ENCODE assay signal across 8 cellular contexts in the genomic region with DNA sequence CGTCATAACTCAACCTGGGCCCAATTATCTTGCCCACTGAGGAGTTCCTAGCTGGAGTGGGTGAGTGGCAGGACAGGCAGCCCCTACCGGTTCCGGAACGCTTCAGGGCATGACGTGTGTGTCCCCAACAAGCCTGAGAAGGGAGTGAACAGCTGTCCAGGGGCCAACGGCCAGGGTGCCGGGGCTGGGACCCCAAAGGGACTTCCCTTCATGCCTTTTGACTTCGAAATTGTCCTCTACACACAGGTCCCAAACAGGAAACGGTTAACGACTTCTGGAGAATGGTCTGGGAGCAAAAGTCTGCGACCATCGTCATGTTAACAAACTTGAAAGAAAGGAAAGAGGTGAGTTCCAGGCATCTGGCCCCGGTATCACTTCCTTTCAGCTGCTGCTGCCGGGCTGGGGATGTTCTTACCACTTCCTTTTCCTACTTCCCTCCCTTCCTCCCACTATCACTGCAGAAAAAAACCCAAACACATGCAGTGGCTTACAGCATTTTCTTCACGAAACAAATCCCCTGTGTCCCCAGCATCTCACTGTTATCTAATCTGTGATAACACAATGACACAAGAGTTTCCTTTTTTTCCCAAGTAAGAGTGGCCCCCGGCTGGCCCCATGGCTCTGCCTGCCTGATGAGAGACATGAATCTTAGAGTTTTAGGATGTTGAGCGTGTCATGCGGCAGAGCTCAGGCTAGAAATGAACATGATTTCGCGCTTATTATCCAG.
DNase-seq lines count a peak whose midpoint lies in the region; ATAC-seq, FAIRE-seq and TF ChIP-seq lines count a peak whose summit lies in the region.

No MANE protein-coding gene starts in this region.

- peak overlapping the region; percentile 39 for H3K27ac ChIP-seq in CD8-positive, alpha-beta T cell (ENCODE audit: low read depth, low read length)
- H3K27ac ChIP-seq in kidney (ENCODE audit: low read depth in 2 of 2, low read length in 2 of 2): no peak overlapping the region
- no peak overlapping the region for H3K27ac ChIP-seq in prostate gland

- no peak overlapping the region for H2AFZ ChIP-seq in Loucy (ENCODE audit: low read length)

- H3K36me3 Mint-ChIP-seq in CD8-positive, alpha-beta T cell: peaks cover 61% of the 10 kb centered on the region

- H4K20me1 ChIP-seq in Loucy (ENCODE audit: insufficient read depth, low read length, poor library complexity, severe bottlenecking): no peaks in the 10 kb centered on the region

- no peaks in the 10 kb centered on the region for H3K27me3 ChIP-seq in CD8-positive, alpha-beta T cell (ENCODE audit: insufficient read depth, low read length)
- H3K27me3 ChIP-seq in Loucy (ENCODE audit: insufficient read depth, low read length, poor library complexity, severe bottlenecking) (no peaks in the 10 kb centered on the region), prostate gland (replicated peaks; ENCODE audit: insufficient read depth) (no peaks in the 10 kb centered on the region)

- 69% methylated on average over 20 of the region's 20 CpGs for WGBS in prostate gland

- TF ChIP-seq POLR2A in prostate gland (IDR thresholded peaks at IDR 0.05): no peak

- peak; percentile 42 for ATAC-seq in CD8-positive, alpha-beta T cell
- ATAC-seq in GM21619 (IDR thresholded peaks at IDR 0.05; ENCODE audit: unreplicated experiment): peak; percentile 46

- H3K4me3 Mint-ChIP-seq in CD8-positive, alpha-beta T cell: peak overlapping the region; percentile 74

- H3K4me3 ChIP-seq in CD8-positive, alpha-beta T cell (ENCODE audit: low read depth, low read length): peak overlapping the region; percentile 49
- H3K4me3 ChIP-seq in Loucy (ENCODE audit: low read length, poor library complexity, severe bottlenecking) (peak overlapping the region; percentile 69), kidney (ENCODE audit: low read length in 2 of 2) (peak overlapping the region in 1 of 2 donors; percentile 27), prostate gland (no peak overlapping the region)

- CTCF ChIA-PET in CD8-positive, alpha-beta T cell (lab: Charles Lee): interaction anchor here (0.7 to 17.3 kb wide), 12 partner anchors 9 to 157 kb away, joined by 3 to 396 read pairs (median 6); partner anchors contain the start of gene PTPRE

- H3K9me3 Mint-ChIP-seq in CD8-positive, alpha-beta T cell: no peaks in the 10 kb centered on the region

- intact Hi-C loops in CD8-positive, alpha-beta T cell (cut with DNase I, micrococcal nuclease): loop anchor here in 1 of 2 experiments (5.0 kb wide), 1 partner anchor 64 kb away; the partner anchor contains the start of gene MKI67
- intact Hi-C loops in kidney (cut with DNase I): no loop called here
- intact Hi-C loops in prostate gland (cut with DNase I): no loop called here

- peak in 6 of 7 experiments; percentile 37 to 73 (median 55) for DNase-seq in CD8-positive, alpha-beta T cell
- DNase-seq in activated effector memory CD4-positive, alpha-beta T cell treated with Interleukin-2 at 50 U/mL for 16 hours: peak; percentile 50
- DNase-seq in kidney: peak; percentile 71
- peak; percentile 14 to 75 (median 46) for DNase-seq in stimulated activated naive CD4-positive, alpha-beta T cell (lab: John Stamatoyannopoulos, UW)
- no peak for DNase-seq in NCI-H1417 (lab: John Stamatoyannopoulos, UW)
- DNase-seq in prostate gland (ENCODE audit: low spot score): no peak

- H3F3A ChIP-seq in Loucy (ENCODE audit: low read depth): peaks cover 7% of the 10 kb centered on the region

- POLR2A ChIA-PET in CD8-positive, alpha-beta T cell (lab: Charles Lee): interaction anchor here (1.5 to 4.2 kb wide), 3 partner anchors 12 to 18 kb away, joined by 6 to 57 read pairs (median 10); no protein-coding TSS in a partner anchor

- peaks cover 24% of the 10 kb centered on the region for H3K36me3 ChIP-seq in CD8-positive, alpha-beta T cell (ENCODE audit: insufficient read depth, low read length)
- H3K36me3 ChIP-seq in Loucy (ENCODE audit: insufficient read depth, low read length) (peaks cover 40% of the 10 kb centered on the region; the same call in 1 of the 2 replicates), kidney (ENCODE audit: control insufficient read depth in 1 of 2, insufficient read depth in 2 of 2, low read length in 2 of 2) (peaks cover 6 to 10% of the 10 kb centered on the region in 2 donors), prostate gland (no peaks in the 10 kb centered on the region)

- no peaks in the 10 kb centered on the region for H3K79me2 ChIP-seq in Loucy (ENCODE audit: insufficient read depth, low read length)

- peaks cover 87% of the 10 kb centered on the region for H3K4me1 Mint-ChIP-seq in CD8-positive, alpha-beta T cell (ENCODE audit: low read depth)

- H3K4me2 ChIP-seq in Loucy (ENCODE audit: low read depth, low read length, poor library complexity, severe bottlenecking): peak overlapping the region; percentile 79

- TF ChIP-seq CTCF in CD8-positive, alpha-beta T cell (IDR thresholded peaks at IDR 0.05): no peak
- TF ChIP-seq CTCF in Loucy (conservative IDR thresholded peaks at IDR 0.05; ENCODE audit: low read length): no peak
- no peak for TF ChIP-seq CTCF in kidney (IDR thresholded peaks at IDR 0.05; ENCODE audit: borderline replicate concordance, extremely low read depth, insufficient read depth)
- no peak for TF ChIP-seq CTCF in prostate gland (IDR thresholded peaks at IDR 0.05)

- H3K9me2 ChIP-seq in Loucy (replicated peaks; ENCODE audit: low read depth, low read length): no peaks in the 10 kb centered on the region

- H3K27ac Mint-ChIP-seq in CD8-positive, alpha-beta T cell: peak overlapping the region; percentile 92

- no peak for FAIRE-seq in kidney (lab: Jason Lieb, UNC)

- no peaks in the 10 kb centered on the region for H3K27me3 Mint-ChIP-seq in CD8-positive, alpha-beta T cell (ENCODE audit: low read depth)

- H3K4me1 ChIP-seq in CD8-positive, alpha-beta T cell (ENCODE audit: insufficient read depth, low read length): peaks cover 71% of the 10 kb centered on the region
- H3K4me1 ChIP-seq in Loucy (ENCODE audit: insufficient read depth, low read length, poor library complexity, severe bottlenecking) (peaks cover 50% of the 10 kb centered on the region), kidney (ENCODE audit: control insufficient read depth in 1 of 2, insufficient read depth in 1 of 2, low read depth in 1 of 2, low read length in 2 of 2) (peaks cover 0 to 2% of the 10 kb centered on the region in 2 donors), prostate gland (replicated peaks) (no peaks in the 10 kb centered on the region)

- peak overlapping the region; percentile 72 for H3K9ac ChIP-seq in Loucy (ENCODE audit: low read depth, low read length, poor library complexity, severe bottlenecking)
- no peak overlapping the region for H3K9ac ChIP-seq in kidney (ENCODE audit: low read length in 2 of 2)

- H3K9me3 ChIP-seq in CD8-positive, alpha-beta T cell (ENCODE audit: low read length): no peaks in the 10 kb centered on the region
- H3K9me3 ChIP-seq in Loucy (ENCODE audit: insufficient read depth, low read depth, low read length) (no peaks in the 10 kb centered on the region), kidney (ENCODE audit: control insufficient read depth in 1 of 2, low read length in 2 of 2) (no peaks in the 10 kb centered on the region), prostate gland (no peaks in the 10 kb centered on the region)

Comparison
In these comparisons a context has a peak if more than half of its experiments do, and no peak if none do; other contexts are left out.
1. DNase-seq: peak in CD8-positive, alpha-beta T cell (6 of 7), activated effector memory CD4-positive, alpha-beta T cell treated with Interleukin-2 at 50 U/mL for 16 hours (single experiment), kidney (single experiment) and stimulated activated naive CD4-positive, alpha-beta T cell (6 of 6); none in NCI-H1417 (0 of 3) and prostate gland (single experiment).
2. H3K4me3 ChIP-seq: peak in CD8-positive, alpha-beta T cell (single experiment) and Loucy (single experiment); none in prostate gland (0 of 2).